Comparison of ENCODE assay signal across 8 cellular contexts in the genomic region with DNA sequence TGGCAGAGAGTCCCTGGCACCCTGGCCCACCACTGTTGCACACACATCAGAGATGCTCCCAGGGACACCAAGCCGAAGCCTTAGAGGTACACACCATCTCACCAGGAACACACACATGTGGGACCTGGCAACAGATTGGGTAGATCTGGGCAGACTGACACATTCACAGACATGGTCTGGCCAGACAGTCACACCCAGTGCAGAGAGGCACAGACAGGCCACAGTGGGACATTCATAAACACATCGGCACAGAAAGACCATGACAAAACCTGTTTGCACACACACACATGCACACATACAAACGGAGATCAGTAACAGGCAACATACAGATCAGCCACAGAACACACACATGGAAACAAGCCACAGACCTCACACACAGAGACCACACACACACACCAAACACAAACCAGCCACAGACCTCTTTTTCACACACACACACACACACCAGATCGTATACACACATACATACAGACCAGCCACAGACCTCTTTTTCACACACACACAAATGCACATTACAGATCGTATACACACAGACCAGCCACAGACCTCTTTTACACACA. TPM values are rescaled to one million over a fixed set of nuclear protein-coding genes. Genes with fewer than 3 reads are reported as not detected.
DNase-seq lines count a peak whose midpoint lies in the region; ATAC-seq, FAIRE-seq and TF ChIP-seq lines count a peak whose summit lies in the region.

No MANE protein-coding gene starts in this region.

- H3K4me3 ChIP-seq in GM06990 (replicated peaks; ENCODE audit: low read depth, low read length) (no peak overlapping the region), esophagus muscularis mucosa (peak overlapping the region in 1 of 4 donors; percentile 1), small intestine (ENCODE audit: low read depth in 1 of 2, low read length in 2 of 2) (no peak overlapping the region), HAP-1 (no peak overlapping the region)

- FAIRE-seq in small intestine (lab: Jason Lieb, UNC) = no peak

- TF ChIP-seq POLR2A in esophagus muscularis mucosa (IDR thresholded peaks at IDR 0.05; ENCODE audit: low read depth) = no peak

- H3K27ac ChIP-seq in RWPE1 (peak overlapping the region; percentile 100), esophagus muscularis mucosa (replicated peaks in 1 of 4) (peak overlapping the region; percentile 97 to 99 (median 99)), small intestine (ENCODE audit: low read depth in 1 of 2, low read length in 1 of 2) (peak overlapping the region; percentile 87 to 95)

- POLR2A ChIA-PET in RWPE1 (lab: Yijun Ruan, JAX; ENCODE audit: low non-redundant PET) = no interaction called here

- intact Hi-C loops in esophagus muscularis mucosa (cut with DNase I) (no loop called here), posterior cingulate gyrus (cut with DNase I) (no loop called here)

- in situ Hi-C loops in HAP-1 (cut with MboI; ENCODE audit: low sequenced_read_pairs) = no loop called here

- H3K9me3 ChIP-seq in esophagus muscularis mucosa = no peaks in the 10 kb centered on the region
- no peaks in the 10 kb centered on the region for H3K9me3 ChIP-seq in small intestine (ENCODE audit: control insufficient read depth, low read depth)
- no peaks in the 10 kb centered on the region for H3K9me3 ChIP-seq in HAP-1

- H3K27me3 ChIP-seq in GM06990 (replicated peaks; ENCODE audit: control insufficient read depth, insufficient read depth, low read length) (no peaks in the 10 kb centered on the region), esophagus muscularis mucosa (no peaks in the 10 kb centered on the region), small intestine (ENCODE audit: control insufficient read depth in 2 of 2, insufficient read depth in 2 of 2, low read length in 2 of 2) (no peaks in the 10 kb centered on the region), HAP-1 (ENCODE audit: low read depth) (no peaks in the 10 kb centered on the region)

- CTCF ChIA-PET in RWPE1 (lab: Yijun Ruan, JAX) = interaction anchor here (1.1 to 1.3 kb wide), 2 partner anchors 8 to 11 kb away, joined by 3 to 5 read pairs; no protein-coding TSS in a partner anchor

- WGBS in esophagus muscularis mucosa = 52% methylated on average over 4 of the region's 5 CpGs
- 27 to 42% (median 36%) methylated on average over 5 of the region's 5 CpGs for WGBS in small intestine, 3 donors

- TF ChIP-seq EP300 in esophagus muscularis mucosa (IDR thresholded peaks at IDR 0.05) = no peak

- DNase-seq in GM06990 (ENCODE audit: extremely low read depth, insufficient read length) = peak; percentile 53
- no peak for DNase-seq in RWPE1 (ENCODE audit: low spot score)
- no peak for DNase-seq in esophagus muscularis mucosa (ENCODE audit: extremely low spot score)
- DNase-seq in small intestine = peak; percentile 31
- no peak for DNase-seq in posterior cingulate gyrus
- DNase-seq in HAP-1 (ENCODE audit: low spot score in 2 of 2) = no peak
- DNase-seq in D341Med (ENCODE audit: low spot score) = no peak

- ATAC-seq in HG02588 (IDR thresholded peaks at IDR 0.05; ENCODE audit: unreplicated experiment) = no peak

- no peaks in the 10 kb centered on the region for H3K36me3 ChIP-seq in GM06990 (ENCODE audit: control insufficient read depth, insufficient read depth, low read length)
- H3K36me3 ChIP-seq in esophagus muscularis mucosa = no peaks in the 10 kb centered on the region
- H3K36me3 ChIP-seq in small intestine (ENCODE audit: control insufficient read depth in 2 of 2, insufficient read depth in 2 of 2, low read length in 2 of 2) = no peaks in the 10 kb centered on the region
- no peaks in the 10 kb centered on the region for H3K36me3 ChIP-seq in HAP-1 (replicated peaks)

- TF ChIP-seq CTCF in GM06990 (IDR thresholded peaks at IDR 0.05; ENCODE audit: insufficient read depth, low read length, poor library complexity, severe bottlenecking) (no peak), RWPE1 (conservative IDR thresholded peaks at IDR 0.05; ENCODE audit: low read depth) (no peak), esophagus muscularis mucosa (IDR thresholded peaks at IDR 0.05) (no peak)

- H3K4me1 ChIP-seq in esophagus muscularis mucosa (peaks cover 58 to 85% (median 74%) of the 10 kb centered on the region in 4 donors), small intestine (ENCODE audit: control insufficient read depth in 2 of 2, insufficient read depth in 1 of 2, low read depth in 1 of 2, low read length in 1 of 2) (peaks cover 18 to 19% of the 10 kb centered on the region in 2 donors), HAP-1 (peaks cover 15% of the 10 kb centered on the region)

RNA-seq across cellular contexts. Expression of gene JUNB, which starts 6.3 kb away (rescaled TPM):
- 1,000 to 10,000 TPM in 1 of 4 donors, 100 to 1,000 TPM in 2, 10 to 100 TPM in 1; 82.2 to 1,609 (median 182) TPM for total RNA-seq in esophagus muscularis mucosa
- polyA plus RNA-seq in small intestine = 100 to 1,000 TPM in 1 of 3 donors, 10 to 100 TPM in 2; 44.7 to 214 (median 54.6) TPM

RNA-seq across cellular contexts. Expression of gene HOOK2, which starts 9.6 kb away (rescaled TPM):
- total RNA-seq in esophagus muscularis mucosa = 10 to 100 TPM in 3 of 4 donors, 1 to 10 TPM in 1; 7.1 to 17.0 (median 12.6) TPM
- polyA plus RNA-seq in small intestine = 100 to 1,000 TPM in 2 of 3 donors, 10 to 100 TPM in 1; 61.8 to 206 (median 134) TPM

RNA-seq across cellular contexts. Expression of gene PRDX2, which starts 16.6 kb away (rescaled TPM):
- 100 to 1,000 TPM; 236 to 275 (median 250) TPM for total RNA-seq in esophagus muscularis mucosa
- polyA plus RNA-seq in small intestine = 100 to 1,000 TPM; 390 to 523 (median 442) TPM

RNA-seq across cellular contexts. Expression of gene THSD8, which starts 16.9 kb away (rescaled TPM):
- total RNA-seq in esophagus muscularis mucosa = under 1 TPM in 1 of 4 donors, not detected in 3; 0.65 TPM
- polyA plus RNA-seq in small intestine = 1 to 10 TPM in 2 of 3 donors, not detected in 1; 3.1 to 4.0 TPM

RNA-seq across cellular contexts. Expression of gene RNASEH2A, which starts 21.4 kb away (rescaled TPM):
- 1 to 10 TPM; 2.7 to 6.6 (median 4.2) TPM for total RNA-seq in esophagus muscularis mucosa
- 10 to 100 TPM in 1 of 3 donors, 1 to 10 TPM in 2; 3.1 to 22.3 (median 7.0) TPM for polyA plus RNA-seq in small intestine

Comparison
In these comparisons a context has a peak if more than half of its experiments do, and no peak if none do; other contexts are left out.
1. DNase-seq: peak in GM06990 (single experiment) and small intestine (single experiment); none in RWPE1 (single experiment), esophagus muscularis mucosa (single experiment), posterior cingulate gyrus (0 of 10), HAP-1 (0 of 2) and D341Med (single experiment).
2. Peak in every context shown above with its lines, with median percentiles within 50 percentile points of each other: H3K27ac ChIP-seq.